In genomic region chr2:65991864-65992554, GRCh38 we compare ENCODE assay signal across 23 cellular contexts.
DNase-seq lines count a peak whose midpoint lies in the region; ATAC-seq and TF ChIP-seq lines count a peak whose summit lies in the region.
"Had no signal": no experiment of that assay in that cellular context is flagged by ENCODE, and none has a peak within 500 bp of the region (broad histone marks: within the 10 kb centered on the region; RNA-seq: fewer than 3 reads in every experiment).

No MANE protein-coding gene starts in this region.

- H4K91ac ChIP-seq in trophoblast cell (ENCODE audit: low read depth, low read length) = no peak overlapping the region

- no peak overlapping the region for H2BK120ac ChIP-seq in trophoblast cell (ENCODE audit: insufficient read depth, low read length, poor library complexity)

- no peak overlapping the region for H3K4ac ChIP-seq in trophoblast cell (ENCODE audit: low read depth, low read length)

- H3K14ac ChIP-seq in trophoblast cell (ENCODE audit: low read length) = no peak overlapping the region

- no peak overlapping the region for H3K18ac ChIP-seq in trophoblast cell (ENCODE audit: low read length)

- H3K4me1 ChIP-seq in trophoblast cell (ENCODE audit: control insufficient read depth in 1 of 2, insufficient read depth in 2 of 2, low read length in 2 of 2) = peaks cover 0 to 3% of the 10 kb centered on the region in 2 experiments
- H3K4me1 ChIP-seq: suprapubic skin had no signal

- no peaks in the 10 kb centered on the region for H3K27me3 ChIP-seq in trophoblast cell (ENCODE audit: insufficient read depth, low read length)
- H3K27me3 ChIP-seq: gastrocnemius medialis had no signal

- no peaks in the 10 kb centered on the region for H3K79me2 ChIP-seq in trophoblast cell (ENCODE audit: control insufficient read depth, insufficient read depth, low read length, poor library complexity)

- ATAC-seq in natural killer cell = no peak
- ATAC-seq: left cardiac atrium had no signal

- H3K9ac ChIP-seq in SK-N-MC (ENCODE audit: insufficient read length) = no peak overlapping the region
- no peak overlapping the region for H3K9ac ChIP-seq in trophoblast cell (ENCODE audit: low read length)

- H3K27ac ChIP-seq in SK-N-MC (peak overlapping the region; percentile 23; the same call in 1 of the 2 replicates), trophoblast cell (ENCODE audit: low read depth, low read length) (peak overlapping the region; percentile 3)
- H3K27ac ChIP-seq: dorsolateral prefrontal cortex, psoas muscle, suprapubic skin, WERI-Rb-1 had no signal

- peak overlapping the region; percentile 18 for H2BK5ac ChIP-seq in trophoblast cell (ENCODE audit: low read depth, low read length, poor library complexity)

- H3K4me3 ChIP-seq in SK-N-MC (peak overlapping the region; percentile 56), trophoblast cell (ENCODE audit: low read depth, low read length) (no peak overlapping the region)
- H3K4me3 ChIP-seq: dorsolateral prefrontal cortex, gastrocnemius medialis, psoas muscle, suprapubic skin had no signal

- no peak overlapping the region for H3K27ac Mint-ChIP-seq in natural killer cell
- H3K27ac Mint-ChIP-seq: CD4-positive, alpha-beta T cell had no signal

- TF ChIP-seq CTCF in natural killer cell (IDR thresholded peaks at IDR 0.05) = no peak

- H3K36me3 ChIP-seq in SK-N-MC (ENCODE audit: insufficient read depth, low read length) (no peaks in the 10 kb centered on the region), trophoblast cell (ENCODE audit: control insufficient read depth in 1 of 2, insufficient read depth in 2 of 2, low read length in 2 of 2) (no peaks in the 10 kb centered on the region)
- H3K36me3 ChIP-seq: gastrocnemius medialis, suprapubic skin, WERI-Rb-1 had no signal

- no peak overlapping the region for H3K23ac ChIP-seq in trophoblast cell (ENCODE audit: low read length)

- no peaks in the 10 kb centered on the region; the same call in 1 of the 2 replicates for H3K9me3 ChIP-seq in SK-N-MC (ENCODE audit: low read depth, low read length)
- no peaks in the 10 kb centered on the region for H3K9me3 ChIP-seq in trophoblast cell (ENCODE audit: insufficient read depth, low read depth, low read length)
- H3K9me3 ChIP-seq: gastrocnemius medialis, psoas muscle, suprapubic skin had no signal

- peaks cover 0 to 2% of the 10 kb centered on the region in 2 donors for H3K9me3 Mint-ChIP-seq in natural killer cell
- H3K9me3 Mint-ChIP-seq: CD4-positive, alpha-beta T cell had no signal

- WGBS in trophoblast cell (ENCODE audit: extremely low coverage, insufficient coverage, insufficient read length) = no CpG with 5 or more reads among the region's 7 CpGs

- intact Hi-C loops in natural killer cell (cut with micrococcal nuclease) = no loop called here

- no peaks in the 10 kb centered on the region for H3K79me1 ChIP-seq in trophoblast cell (ENCODE audit: low read length)

- no peak overlapping the region for H3K4me3 Mint-ChIP-seq in natural killer cell
- H3K4me3 Mint-ChIP-seq: CD4-positive, alpha-beta T cell; neural crest cell had no signal

- no peak overlapping the region for H2AK5ac ChIP-seq in trophoblast cell (ENCODE audit: low read length)

- H3K27me3 Mint-ChIP-seq in natural killer cell (ENCODE audit: low read depth in 2 of 2) = no peaks in the 10 kb centered on the region

- no peaks in the 10 kb centered on the region for H3K4me1 Mint-ChIP-seq in natural killer cell
- H3K4me1 Mint-ChIP-seq: neural crest cell had no signal

- no peak overlapping the region for H4K12ac ChIP-seq in trophoblast cell (ENCODE audit: low read depth, low read length)

- H3K4me2 ChIP-seq in trophoblast cell (ENCODE audit: low read length) = no peak overlapping the region

- H2AFZ ChIP-seq in trophoblast cell (ENCODE audit: insufficient read depth, low read length, poor library complexity) = no peak overlapping the region

- no peaks in the 10 kb centered on the region for H3K36me3 Mint-ChIP-seq in natural killer cell

- H2BK12ac ChIP-seq in trophoblast cell (ENCODE audit: low read length) = no peak overlapping the region

- no peak overlapping the region for H4K8ac ChIP-seq in trophoblast cell (ENCODE audit: low read depth, low read length)

- DNase-seq in DMS153 (lab: John Stamatoyannopoulos, UW) (peak; percentile 53), NCI-H1105 treated with DMSO at 0.1 percent for 48 hours (lab: John Stamatoyannopoulos, UW) (peak; percentile 75), SK-N-MC (ENCODE audit: low read depth, low spot score) (no peak), trophoblast cell (peak; percentile 13 to 59), epidermal melanocyte (ENCODE audit: insufficient read length, low spot score) (no peak), natural killer cell (no peak)
- DNase-seq in activated CD4-positive, alpha-beta T cell treated with anti-CD3 and anti-CD28 coated beads for 1 hour = no peak
- DNase-seq in activated T-cell treated with anti-CD3 and anti-CD28 coated beads, Interleukin-2, amount 50 U/mL, for 1 hour = no peak
- DNase-seq: activated CD4-positive, alpha-beta T cell treated with anti-CD3 and anti-CD28 coated beads, Interleukin-2, amount 50 U/mL, for 4 hours; activated naive CD4-positive, alpha-beta T cell; amygdala; caudate nucleus; CD4-positive, alpha-beta T cell; dorsolateral prefrontal cortex; left cardiac atrium; NCI-H1436 treated with DMSO at 0.1 percent for 48 hours; psoas muscle; Right ventricle myocardium superior; T-helper 2 cell; WERI-Rb-1 had no signal

Comparison
In these comparisons a context has a peak if more than half of its experiments do, and no peak if none do; other contexts are left out.
1. DNase-seq: peak in DMS153 (single experiment), NCI-H1105 treated with DMSO at 0.1 percent for 48 hours (single experiment) and trophoblast cell (2 of 2); none in SK-N-MC (single experiment), epidermal melanocyte (single experiment), activated CD4-positive, alpha-beta T cell treated with anti-CD3 and anti-CD28 coated beads for 1 hour (single experiment), activated T-cell treated with anti-CD3 and anti-CD28 coated beads, Interleukin-2, amount 50 U/mL, for 1 hour (single experiment) and natural killer cell (single experiment).